1 cellular context compared by ENCODE assay signal in the genomic region with DNA sequence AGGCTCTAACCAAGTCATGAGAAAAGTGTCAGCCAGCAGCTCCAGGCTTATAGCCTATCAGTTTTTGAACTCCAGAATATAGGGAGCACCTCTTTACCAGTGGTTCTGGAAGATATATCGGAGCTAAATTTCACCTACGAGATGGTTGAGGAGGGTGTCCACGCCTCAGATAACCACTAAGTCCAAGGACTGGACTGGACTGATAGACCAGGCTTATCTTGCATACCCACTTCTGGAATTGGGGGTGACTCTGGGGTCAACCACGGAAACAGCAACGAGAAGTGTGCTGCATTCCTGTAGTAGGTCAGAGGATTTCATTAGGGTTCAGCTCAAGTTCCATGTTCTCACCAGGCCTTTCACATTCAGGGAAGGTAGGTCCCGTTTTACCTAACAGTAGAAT.
TF ChIP-seq lines count a peak whose summit lies in the region.

No MANE protein-coding gene starts in this region.

TF ChIP-seq in K562, 482 proteins besides CTCF, POLR2A, EP300 and RAD21 (continued from another document):
- TF ChIP-seq, protein P1, sequence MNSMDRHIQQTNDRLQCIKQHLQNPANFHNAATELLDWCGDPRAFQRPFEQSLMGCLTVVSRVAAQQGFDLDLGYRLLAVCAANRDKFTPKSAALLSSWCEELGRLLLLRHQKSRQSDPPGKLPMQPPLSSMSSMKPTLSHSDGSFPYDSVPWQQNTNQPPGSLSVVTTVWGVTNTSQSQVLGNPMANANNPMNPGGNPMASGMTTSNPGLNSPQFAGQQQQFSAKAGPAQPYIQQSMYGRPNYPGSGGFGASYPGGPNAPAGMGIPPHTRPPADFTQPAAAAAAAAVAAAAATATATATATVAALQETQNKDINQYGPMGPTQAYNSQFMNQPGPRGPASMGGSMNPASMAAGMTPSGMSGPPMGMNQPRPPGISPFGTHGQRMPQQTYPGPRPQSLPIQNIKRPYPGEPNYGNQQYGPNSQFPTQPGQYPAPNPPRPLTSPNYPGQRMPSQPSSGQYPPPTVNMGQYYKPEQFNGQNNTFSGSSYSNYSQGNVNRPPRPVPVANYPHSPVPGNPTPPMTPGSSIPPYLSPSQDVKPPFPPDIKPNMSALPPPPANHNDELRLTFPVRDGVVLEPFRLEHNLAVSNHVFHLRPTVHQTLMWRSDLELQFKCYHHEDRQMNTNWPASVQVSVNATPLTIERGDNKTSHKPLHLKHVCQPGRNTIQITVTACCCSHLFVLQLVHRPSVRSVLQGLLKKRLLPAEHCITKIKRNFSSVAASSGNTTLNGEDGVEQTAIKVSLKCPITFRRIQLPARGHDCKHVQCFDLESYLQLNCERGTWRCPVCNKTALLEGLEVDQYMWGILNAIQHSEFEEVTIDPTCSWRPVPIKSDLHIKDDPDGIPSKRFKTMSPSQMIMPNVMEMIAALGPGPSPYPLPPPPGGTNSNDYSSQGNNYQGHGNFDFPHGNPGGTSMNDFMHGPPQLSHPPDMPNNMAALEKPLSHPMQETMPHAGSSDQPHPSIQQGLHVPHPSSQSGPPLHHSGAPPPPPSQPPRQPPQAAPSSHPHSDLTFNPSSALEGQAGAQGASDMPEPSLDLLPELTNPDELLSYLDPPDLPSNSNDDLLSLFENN (IDR thresholded peaks at IDR 0.05; ENCODE audit: low read depth in 2 of 2, low read length in 2 of 2), result 0 out of 4 replicates have a peak, but pooled peaks of 1 of the 2 experiments have one; percentile 38
- TF ChIP-seq KDM1A (IDR thresholded peaks at IDR 0.05), result peak; percentile 81 to 84
- peak; percentile 63 for TF ChIP-seq CREM (IDR thresholded peaks at IDR 0.05; ENCODE audit: low read depth)
- TF ChIP-seq NCOA2 (IDR thresholded peaks at IDR 0.05; ENCODE audit: partially characterized antibody in 2 of 2), result peak in 1 of 2 experiments; percentile 11
- TF ChIP-seq CC2D1A (IDR thresholded peaks at IDR 0.05), result peak; percentile 71; the same call in 1 of the 2 replicates
- peak; percentile 74 for TF ChIP-seq MTA2 (IDR thresholded peaks at IDR 0.05; ENCODE audit: low read depth)
- TF ChIP-seq, protein P2, sequence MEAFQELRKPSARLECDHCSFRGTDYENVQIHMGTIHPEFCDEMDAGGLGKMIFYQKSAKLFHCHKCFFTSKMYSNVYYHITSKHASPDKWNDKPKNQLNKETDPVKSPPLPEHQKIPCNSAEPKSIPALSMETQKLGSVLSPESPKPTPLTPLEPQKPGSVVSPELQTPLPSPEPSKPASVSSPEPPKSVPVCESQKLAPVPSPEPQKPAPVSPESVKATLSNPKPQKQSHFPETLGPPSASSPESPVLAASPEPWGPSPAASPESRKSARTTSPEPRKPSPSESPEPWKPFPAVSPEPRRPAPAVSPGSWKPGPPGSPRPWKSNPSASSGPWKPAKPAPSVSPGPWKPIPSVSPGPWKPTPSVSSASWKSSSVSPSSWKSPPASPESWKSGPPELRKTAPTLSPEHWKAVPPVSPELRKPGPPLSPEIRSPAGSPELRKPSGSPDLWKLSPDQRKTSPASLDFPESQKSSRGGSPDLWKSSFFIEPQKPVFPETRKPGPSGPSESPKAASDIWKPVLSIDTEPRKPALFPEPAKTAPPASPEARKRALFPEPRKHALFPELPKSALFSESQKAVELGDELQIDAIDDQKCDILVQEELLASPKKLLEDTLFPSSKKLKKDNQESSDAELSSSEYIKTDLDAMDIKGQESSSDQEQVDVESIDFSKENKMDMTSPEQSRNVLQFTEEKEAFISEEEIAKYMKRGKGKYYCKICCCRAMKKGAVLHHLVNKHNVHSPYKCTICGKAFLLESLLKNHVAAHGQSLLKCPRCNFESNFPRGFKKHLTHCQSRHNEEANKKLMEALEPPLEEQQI (IDR thresholded peaks at IDR 0.05), result no peak
- TF ChIP-seq, protein P3, sequence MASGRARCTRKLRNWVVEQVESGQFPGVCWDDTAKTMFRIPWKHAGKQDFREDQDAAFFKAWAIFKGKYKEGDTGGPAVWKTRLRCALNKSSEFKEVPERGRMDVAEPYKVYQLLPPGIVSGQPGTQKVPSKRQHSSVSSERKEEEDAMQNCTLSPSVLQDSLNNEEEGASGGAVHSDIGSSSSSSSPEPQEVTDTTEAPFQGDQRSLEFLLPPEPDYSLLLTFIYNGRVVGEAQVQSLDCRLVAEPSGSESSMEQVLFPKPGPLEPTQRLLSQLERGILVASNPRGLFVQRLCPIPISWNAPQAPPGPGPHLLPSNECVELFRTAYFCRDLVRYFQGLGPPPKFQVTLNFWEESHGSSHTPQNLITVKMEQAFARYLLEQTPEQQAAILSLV (tag; IDR thresholded peaks at IDR 0.05), result no peak
- TF ChIP-seq ZNF644 (tag; IDR thresholded peaks at IDR 0.05; ENCODE audit: low read depth), result 0 out of 2 replicates have a peak, but pooled peaks have one; percentile 57
- TF ChIP-seq ZNF184 (CRISPR knock-in tag; IDR thresholded peaks at IDR 0.05), result no peak
- peak; percentile 93 for TF ChIP-seq ARID1B (IDR thresholded peaks at IDR 0.05)
- TF ChIP-seq PML (IDR thresholded peaks at IDR 0.05; ENCODE audit: low read length), result peak; percentile 71
- TF ChIP-seq RUNX1 (IDR thresholded peaks at IDR 0.05; ENCODE audit: low read depth), result peak; percentile 80; the same call in 1 of the 2 replicates
- peak; percentile 64 for TF ChIP-seq JUND (IDR thresholded peaks at IDR 0.05; ENCODE audit: borderline replicate concordance, low read depth, low read length)
- TF ChIP-seq JUND (tag; IDR thresholded peaks at IDR 0.05; ENCODE audit: borderline replicate concordance, low read depth, low read length), result peak; percentile 41; the same call in 1 of the 3 replicates
- TF ChIP-seq, protein P4, sequence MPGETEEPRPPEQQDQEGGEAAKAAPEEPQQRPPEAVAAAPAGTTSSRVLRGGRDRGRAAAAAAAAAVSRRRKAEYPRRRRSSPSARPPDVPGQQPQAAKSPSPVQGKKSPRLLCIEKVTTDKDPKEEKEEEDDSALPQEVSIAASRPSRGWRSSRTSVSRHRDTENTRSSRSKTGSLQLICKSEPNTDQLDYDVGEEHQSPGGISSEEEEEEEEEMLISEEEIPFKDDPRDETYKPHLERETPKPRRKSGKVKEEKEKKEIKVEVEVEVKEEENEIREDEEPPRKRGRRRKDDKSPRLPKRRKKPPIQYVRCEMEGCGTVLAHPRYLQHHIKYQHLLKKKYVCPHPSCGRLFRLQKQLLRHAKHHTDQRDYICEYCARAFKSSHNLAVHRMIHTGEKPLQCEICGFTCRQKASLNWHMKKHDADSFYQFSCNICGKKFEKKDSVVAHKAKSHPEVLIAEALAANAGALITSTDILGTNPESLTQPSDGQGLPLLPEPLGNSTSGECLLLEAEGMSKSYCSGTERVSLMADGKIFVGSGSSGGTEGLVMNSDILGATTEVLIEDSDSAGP (CRISPR knock-in tag; IDR thresholded peaks at IDR 0.05), result no peak
- peak; percentile 62 for TF ChIP-seq BHLHE40 (IDR thresholded peaks at IDR 0.05; ENCODE audit: low read length)
- TF ChIP-seq, protein P5, sequence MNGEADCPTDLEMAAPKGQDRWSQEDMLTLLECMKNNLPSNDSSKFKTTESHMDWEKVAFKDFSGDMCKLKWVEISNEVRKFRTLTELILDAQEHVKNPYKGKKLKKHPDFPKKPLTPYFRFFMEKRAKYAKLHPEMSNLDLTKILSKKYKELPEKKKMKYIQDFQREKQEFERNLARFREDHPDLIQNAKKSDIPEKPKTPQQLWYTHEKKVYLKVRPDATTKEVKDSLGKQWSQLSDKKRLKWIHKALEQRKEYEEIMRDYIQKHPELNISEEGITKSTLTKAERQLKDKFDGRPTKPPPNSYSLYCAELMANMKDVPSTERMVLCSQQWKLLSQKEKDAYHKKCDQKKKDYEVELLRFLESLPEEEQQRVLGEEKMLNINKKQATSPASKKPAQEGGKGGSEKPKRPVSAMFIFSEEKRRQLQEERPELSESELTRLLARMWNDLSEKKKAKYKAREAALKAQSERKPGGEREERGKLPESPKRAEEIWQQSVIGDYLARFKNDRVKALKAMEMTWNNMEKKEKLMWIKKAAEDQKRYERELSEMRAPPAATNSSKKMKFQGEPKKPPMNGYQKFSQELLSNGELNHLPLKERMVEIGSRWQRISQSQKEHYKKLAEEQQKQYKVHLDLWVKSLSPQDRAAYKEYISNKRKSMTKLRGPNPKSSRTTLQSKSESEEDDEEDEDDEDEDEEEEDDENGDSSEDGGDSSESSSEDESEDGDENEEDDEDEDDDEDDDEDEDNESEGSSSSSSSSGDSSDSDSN (IDR thresholded peaks at IDR 0.05; ENCODE audit: borderline replicate concordance in 1 of 2, low read depth in 2 of 2, low read length in 2 of 2), result no peak
- TF ChIP-seq, protein P6, sequence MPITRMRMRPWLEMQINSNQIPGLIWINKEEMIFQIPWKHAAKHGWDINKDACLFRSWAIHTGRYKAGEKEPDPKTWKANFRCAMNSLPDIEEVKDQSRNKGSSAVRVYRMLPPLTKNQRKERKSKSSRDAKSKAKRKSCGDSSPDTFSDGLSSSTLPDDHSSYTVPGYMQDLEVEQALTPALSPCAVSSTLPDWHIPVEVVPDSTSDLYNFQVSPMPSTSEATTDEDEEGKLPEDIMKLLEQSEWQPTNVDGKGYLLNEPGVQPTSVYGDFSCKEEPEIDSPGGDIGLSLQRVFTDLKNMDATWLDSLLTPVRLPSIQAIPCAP (CRISPR knock-in tag; IDR thresholded peaks at IDR 0.05; ENCODE audit: borderline replicate concordance), result no peak
- TF ChIP-seq, protein P7, sequence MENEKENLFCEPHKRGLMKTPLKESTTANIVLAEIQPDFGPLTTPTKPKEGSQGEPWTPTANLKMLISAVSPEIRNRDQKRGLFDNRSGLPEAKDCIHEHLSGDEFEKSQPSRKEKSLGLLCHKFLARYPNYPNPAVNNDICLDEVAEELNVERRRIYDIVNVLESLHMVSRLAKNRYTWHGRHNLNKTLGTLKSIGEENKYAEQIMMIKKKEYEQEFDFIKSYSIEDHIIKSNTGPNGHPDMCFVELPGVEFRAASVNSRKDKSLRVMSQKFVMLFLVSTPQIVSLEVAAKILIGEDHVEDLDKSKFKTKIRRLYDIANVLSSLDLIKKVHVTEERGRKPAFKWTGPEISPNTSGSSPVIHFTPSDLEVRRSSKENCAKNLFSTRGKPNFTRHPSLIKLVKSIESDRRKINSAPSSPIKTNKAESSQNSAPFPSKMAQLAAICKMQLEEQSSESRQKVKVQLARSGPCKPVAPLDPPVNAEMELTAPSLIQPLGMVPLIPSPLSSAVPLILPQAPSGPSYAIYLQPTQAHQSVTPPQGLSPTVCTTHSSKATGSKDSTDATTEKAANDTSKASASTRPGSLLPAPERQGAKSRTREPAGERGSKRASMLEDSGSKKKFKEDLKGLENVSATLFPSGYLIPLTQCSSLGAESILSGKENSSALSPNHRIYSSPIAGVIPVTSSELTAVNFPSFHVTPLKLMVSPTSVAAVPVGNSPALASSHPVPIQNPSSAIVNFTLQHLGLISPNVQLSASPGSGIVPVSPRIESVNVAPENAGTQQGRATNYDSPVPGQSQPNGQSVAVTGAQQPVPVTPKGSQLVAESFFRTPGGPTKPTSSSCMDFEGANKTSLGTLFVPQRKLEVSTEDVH (IDR thresholded peaks at IDR 0.05; ENCODE audit: low read depth, partially characterized antibody), result no peak
- TF ChIP-seq, protein P8, sequence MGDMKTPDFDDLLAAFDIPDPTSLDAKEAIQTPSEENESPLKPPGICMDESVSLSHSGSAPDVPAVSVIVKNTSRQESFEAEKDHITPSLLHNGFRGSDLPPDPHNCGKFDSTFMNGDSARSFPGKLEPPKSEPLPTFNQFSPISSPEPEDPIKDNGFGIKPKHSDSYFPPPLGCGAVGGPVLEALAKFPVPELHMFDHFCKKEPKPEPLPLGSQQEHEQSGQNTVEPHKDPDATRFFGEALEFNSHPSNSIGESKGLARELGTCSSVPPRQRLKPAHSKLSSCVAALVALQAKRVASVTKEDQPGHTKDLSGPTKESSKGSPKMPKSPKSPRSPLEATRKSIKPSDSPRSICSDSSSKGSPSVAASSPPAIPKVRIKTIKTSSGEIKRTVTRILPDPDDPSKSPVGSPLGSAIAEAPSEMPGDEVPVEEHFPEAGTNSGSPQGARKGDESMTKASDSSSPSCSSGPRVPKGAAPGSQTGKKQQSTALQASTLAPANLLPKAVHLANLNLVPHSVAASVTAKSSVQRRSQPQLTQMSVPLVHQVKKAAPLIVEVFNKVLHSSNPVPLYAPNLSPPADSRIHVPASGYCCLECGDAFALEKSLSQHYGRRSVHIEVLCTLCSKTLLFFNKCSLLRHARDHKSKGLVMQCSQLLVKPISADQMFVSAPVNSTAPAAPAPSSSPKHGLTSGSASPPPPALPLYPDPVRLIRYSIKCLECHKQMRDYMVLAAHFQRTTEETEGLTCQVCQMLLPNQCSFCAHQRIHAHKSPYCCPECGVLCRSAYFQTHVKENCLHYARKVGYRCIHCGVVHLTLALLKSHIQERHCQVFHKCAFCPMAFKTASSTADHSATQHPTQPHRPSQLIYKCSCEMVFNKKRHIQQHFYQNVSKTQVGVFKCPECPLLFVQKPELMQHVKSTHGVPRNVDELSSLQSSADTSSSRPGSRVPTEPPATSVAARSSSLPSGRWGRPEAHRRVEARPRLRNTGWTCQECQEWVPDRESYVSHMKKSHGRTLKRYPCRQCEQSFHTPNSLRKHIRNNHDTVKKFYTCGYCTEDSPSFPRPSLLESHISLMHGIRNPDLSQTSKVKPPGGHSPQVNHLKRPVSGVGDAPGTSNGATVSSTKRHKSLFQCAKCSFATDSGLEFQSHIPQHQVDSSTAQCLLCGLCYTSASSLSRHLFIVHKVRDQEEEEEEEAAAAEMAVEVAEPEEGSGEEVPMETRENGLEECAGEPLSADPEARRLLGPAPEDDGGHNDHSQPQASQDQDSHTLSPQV (IDR thresholded peaks at IDR 0.05), result no peak
- TF ChIP-seq NR4A1 (CRISPR knock-in tag; IDR thresholded peaks at IDR 0.05), result no peak
- TF ChIP-seq NR4A1 (tag; IDR thresholded peaks at IDR 0.05), result no peak
- TF ChIP-seq TAL1 (IDR thresholded peaks at IDR 0.05), result peak; percentile 87
- TF ChIP-seq, protein P9, sequence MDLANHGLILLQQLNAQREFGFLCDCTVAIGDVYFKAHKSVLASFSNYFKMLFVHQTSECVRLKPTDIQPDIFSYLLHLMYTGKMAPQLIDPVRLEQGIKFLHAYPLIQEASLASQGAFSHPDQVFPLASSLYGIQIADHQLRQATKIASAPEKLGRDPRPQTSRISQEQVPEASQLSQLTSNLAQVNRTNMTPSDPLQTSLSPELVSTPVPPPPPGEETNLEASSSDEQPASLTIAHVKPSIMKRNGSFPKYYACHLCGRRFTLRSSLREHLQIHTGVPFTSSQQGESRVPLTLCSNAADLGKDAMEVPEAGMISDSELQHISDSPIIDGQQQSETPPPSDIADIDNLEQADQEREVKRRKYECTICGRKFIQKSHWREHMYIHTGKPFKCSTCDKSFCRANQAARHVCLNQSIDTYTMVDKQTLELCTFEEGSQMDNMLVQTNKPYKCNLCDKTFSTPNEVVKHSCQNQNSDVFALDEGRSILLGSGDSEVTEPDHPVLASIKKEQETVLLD (IDR thresholded peaks at IDR 0.05), result peak; percentile 67; the same call in 1 of the 2 replicates
